Comparison of ENCODE assay signal across 9 cellular contexts in genomic region chr7:94183289-94183749, GRCh38.
DNase-seq lines count a peak whose midpoint lies in the region; ATAC-seq, FAIRE-seq and TF ChIP-seq lines count a peak whose summit lies in the region.
"Had no signal": no experiment of that assay in that cellular context is flagged by ENCODE, and none has a peak within 500 bp of the region (broad histone marks: within the 10 kb centered on the region; RNA-seq: fewer than 3 reads in every experiment).

No MANE protein-coding gene starts in this region.

- dilution Hi-C loops in mammary epithelial cell (cut with HindIII; ENCODE audit: low sequenced_read_pairs): no loop called here

- TF ChIP-seq CTCF in mammary epithelial cell (conservative IDR thresholded peaks at IDR 0.05 in 1 of 2, IDR thresholded peaks at IDR 0.05 in 1 of 2; ENCODE audit: extremely low read depth in 1 of 2, insufficient read depth in 1 of 2, low read depth in 1 of 2, low read length in 2 of 2): no peak
- TF ChIP-seq CTCF in HepG2 (CRISPR knock-in tag; IDR thresholded peaks at IDR 0.05): no peak

- peak overlapping the region; percentile 81 for H3K4me2 ChIP-seq in mammary epithelial cell (ENCODE audit: insufficient read depth, low read depth, low read length)
- H3K4me2 ChIP-seq in HepG2 (ENCODE audit: low read depth, low read length): no peak overlapping the region
- H3K4me2 ChIP-seq: BLaER1 had no signal

- no peak for TF ChIP-seq POLR2A in HepG2 (IDR thresholded peaks at IDR 0.05; ENCODE audit: insufficient read depth in 1 of 2, low read depth in 2 of 2, low read length in 2 of 2)

- no peak for FAIRE-seq in HepG2 (lab: Jason Lieb, UNC)

- intact Hi-C loops in mammary epithelial cell (cut with micrococcal nuclease) (loop anchor here (2.0 kb wide), 1 partner anchor 141 kb away; no protein-coding TSS in a partner anchor), HepG2 (cut with micrococcal nuclease; ENCODE audit: unreplicated experiment) (no loop called here)

- H3K27ac ChIP-seq in mammary epithelial cell (ENCODE audit: insufficient read depth, low read depth, low read length) (peak overlapping the region; percentile 97), HepG2 (ENCODE audit: extremely low read length, insufficient read depth, low read length) (no peak overlapping the region)
- H3K27ac ChIP-seq: BLaER1 had no signal

- TF ChIP-seq EP300 in HepG2 (IDR thresholded peaks at IDR 0.05; ENCODE audit: low read depth in 2 of 2, low read length in 2 of 2): no peak
- no peak for TF ChIP-seq EP300 in HepG2 (CRISPR knock-in tag; IDR thresholded peaks at IDR 0.05; ENCODE audit: borderline replicate concordance)

- H2AFZ ChIP-seq in mammary epithelial cell (ENCODE audit: low read depth, low read length) (peak overlapping the region; percentile 74), HepG2 (ENCODE audit: low read length) (no peak overlapping the region)

- CTCF ChIA-PET in mammary epithelial cell (lab: Charles Lee; ENCODE audit: low non-redundant PET) (no interaction called here), HepG2 (lab: Yijun Ruan, JAX; ENCODE audit: low intra/inter-chr PET ratio, low total read pairs) (no interaction called here)
- CTCF ChIA-PET in activated CD8-positive, alpha-beta T cell treated with anti-CD3 and anti-CD28 coated beads, Interleukin-2, amount 10 ng/mL, durations not matched to agents 7 days and 5 days (lab: Charles Lee): no interaction called here

- in situ Hi-C loops in mammary epithelial cell (cut with MboI; ENCODE audit: low sequenced_read_pairs in 2 of 2): no loop called here
- in situ Hi-C loops in HepG2 (cut with HindIII; ENCODE audit: extremely low pct_ligation_motif_present, low pct_unique_long_range_greater_than_20kb): no loop called here

- H3K9me3 Mint-ChIP-seq in activated CD8-positive, alpha-beta T cell treated with anti-CD3 and anti-CD28 coated beads, Interleukin-2, amount 10 ng/mL, durations not matched to agents 7 days and 5 days (ENCODE audit: insufficient read depth): no peaks in the 10 kb centered on the region

- H3K79me2 ChIP-seq in mammary epithelial cell (ENCODE audit: insufficient read depth, low read length): no peaks in the 10 kb centered on the region
- no peaks in the 10 kb centered on the region for H3K79me2 ChIP-seq in HepG2 (ENCODE audit: insufficient read depth, low read length)

- peaks cover 2% of the 10 kb centered on the region for H3K27me3 Mint-ChIP-seq in activated CD8-positive, alpha-beta T cell treated with anti-CD3 and anti-CD28 coated beads, Interleukin-2, amount 10 ng/mL, durations not matched to agents 7 days and 5 days (ENCODE audit: low read depth)

- H4K20me1 ChIP-seq in mammary epithelial cell (ENCODE audit: insufficient read depth, low read length) (no peaks in the 10 kb centered on the region), HepG2 (ENCODE audit: insufficient read depth, low read length) (no peaks in the 10 kb centered on the region)
- H4K20me1 ChIP-seq: BLaER1 had no signal

- H3K4me1 ChIP-seq in mammary epithelial cell (ENCODE audit: insufficient read depth, low read length) (peaks cover 20% of the 10 kb centered on the region), HepG2 (ENCODE audit: insufficient read depth, low read length) (no peaks in the 10 kb centered on the region; the same call in 1 of the 2 replicates)
- H3K4me1 ChIP-seq: BLaER1 had no signal

- H3K4me3 ChIP-seq in mammary epithelial cell (replicated peaks in 1 of 3; ENCODE audit: insufficient read depth in 1 of 3, low read depth in 2 of 3, low read length in 3 of 3) (peak overlapping the region in 1 of 3 experiments; percentile 2), HepG2 (replicated peaks in 1 of 3; ENCODE audit: insufficient read depth in 1 of 3, low read depth in 2 of 3, low read length in 3 of 3) (no peak overlapping the region)
- H3K4me3 ChIP-seq: BLaER1 had no signal

- ATAC-seq in HepG2: no peak
- no peak for ATAC-seq in HG03175 (IDR thresholded peaks at IDR 0.05; ENCODE audit: unreplicated experiment)
- ATAC-seq in activated CD8-positive, alpha-beta T cell treated with anti-CD3 and anti-CD28 coated beads, Interleukin-2, amount 10 ng/mL, durations not matched to agents 7 days and 5 days: no peak
- no peak for ATAC-seq in HG03280 (IDR thresholded peaks at IDR 0.05; ENCODE audit: unreplicated experiment)

- no peaks in the 10 kb centered on the region for H3K4me1 Mint-ChIP-seq in activated CD8-positive, alpha-beta T cell treated with anti-CD3 and anti-CD28 coated beads, Interleukin-2, amount 10 ng/mL, durations not matched to agents 7 days and 5 days (ENCODE audit: low read depth)

- H3K27me3 ChIP-seq in mammary epithelial cell (ENCODE audit: insufficient read depth, low read length) (no peaks in the 10 kb centered on the region), HepG2 (ENCODE audit: control insufficient read depth in 1 of 2, insufficient read depth in 2 of 2, low read length in 2 of 2) (no peaks in the 10 kb centered on the region)
- H3K27me3 ChIP-seq: BLaER1 had no signal

- H3K4me3 Mint-ChIP-seq in activated CD8-positive, alpha-beta T cell treated with anti-CD3 and anti-CD28 coated beads, Interleukin-2, amount 10 ng/mL, durations not matched to agents 7 days and 5 days: no peak overlapping the region

- H3K9ac ChIP-seq in mammary epithelial cell (ENCODE audit: insufficient read depth, low read length) (peak overlapping the region; percentile 55), HepG2 (ENCODE audit: insufficient read depth, low read depth, low read length) (no peak overlapping the region)
- H3K9ac ChIP-seq: BLaER1 had no signal

- peak; percentile 70 for DNase-seq in SIG-M5 treated with dmso at 0.1 percent for 504 hours (lab: John Stamatoyannopoulos, UW; ENCODE audit: unreplicated experiment)
- DNase-seq in SIG-M5 (lab: John Stamatoyannopoulos, UW): no peak
- DNase-seq in mammary epithelial cell: peak; percentile 93
- DNase-seq in HepG2 (ENCODE audit: low spot score): peak; percentile 49
- no peak for DNase-seq in activated T-cell treated with anti-CD3 and anti-CD28 coated beads for 4 hours
- no peak for DNase-seq in activated CD8-positive, alpha-beta T cell treated with anti-CD3 and anti-CD28 coated beads, Interleukin-2, amount 10 ng/mL, durations not matched to agents 7 days and 5 days

- no peak for TF ChIP-seq RAD21 in HepG2 (CRISPR knock-in tag; IDR thresholded peaks at IDR 0.05)

- H3K36me3 ChIP-seq in mammary epithelial cell (ENCODE audit: insufficient read depth, low read length) (no peaks in the 10 kb centered on the region), HepG2 (replicated peaks in 1 of 2; ENCODE audit: control insufficient read depth in 1 of 2, insufficient read depth in 2 of 2, low read length in 2 of 2) (no peaks in the 10 kb centered on the region)
- H3K36me3 ChIP-seq: BLaER1 had no signal

- no peaks in the 10 kb centered on the region for H3K36me3 Mint-ChIP-seq in activated CD8-positive, alpha-beta T cell treated with anti-CD3 and anti-CD28 coated beads, Interleukin-2, amount 10 ng/mL, durations not matched to agents 7 days and 5 days (ENCODE audit: low read depth)

- no peak overlapping the region for H3K27ac Mint-ChIP-seq in activated CD8-positive, alpha-beta T cell treated with anti-CD3 and anti-CD28 coated beads, Interleukin-2, amount 10 ng/mL, durations not matched to agents 7 days and 5 days

- POLR2A ChIA-PET in HepG2 (lab: Yijun Ruan, JAX): no interaction called here
- POLR2A ChIA-PET in activated CD8-positive, alpha-beta T cell treated with anti-CD3 and anti-CD28 coated beads, Interleukin-2, amount 10 ng/mL, durations not matched to agents 7 days and 5 days (lab: Charles Lee): no interaction called here

- BruUV-seq in mammary epithelial cell (replicated peaks; lab: Mats Ljungman, UMichigan) (no TSS peak), HepG2 (replicated peaks; lab: Mats Ljungman, UMichigan) (no TSS peak)

- 0% methylated on average over 2 of the region's 2 CpGs for WGBS in mammary epithelial cell (ENCODE audit: low coverage, missing lambda C conversion rate)
- 2% methylated on average over 2 of the region's 2 CpGs for WGBS in HepG2 (ENCODE audit: low lambda C conversion rate)

- H3K9me3 ChIP-seq in mammary epithelial cell (replicated peaks; ENCODE audit: insufficient read depth, low read length) (no peaks in the 10 kb centered on the region), HepG2 (ENCODE audit: low read length) (no peaks in the 10 kb centered on the region)
- H3K9me3 ChIP-seq: BLaER1 had no signal

TF ChIP-seq in HepG2, 621 proteins besides CTCF, POLR2A, EP300 and RAD21 (continues in another document):
- no peak for TF ChIP-seq FOSL1 (CRISPR knock-in tag; IDR thresholded peaks at IDR 0.05; ENCODE audit: borderline replicate concordance)

Comparison
In these comparisons a context has a peak if more than half of its experiments do, and no peak if none do; other contexts are left out.
1. DNase-seq: peak in SIG-M5 treated with dmso at 0.1 percent for 504 hours (single experiment), mammary epithelial cell (single experiment) and HepG2 (single experiment); none in SIG-M5 (single experiment), activated T-cell treated with anti-CD3 and anti-CD28 coated beads for 4 hours (single experiment) and activated CD8-positive, alpha-beta T cell treated with anti-CD3 and anti-CD28 coated beads, Interleukin-2, amount 10 ng/mL, durations not matched to agents 7 days and 5 days (single experiment).